In genomic region chr2:219218279-219219112, GRCh38 we compare ENCODE assay signal across 8 cellular contexts. TPM values are rescaled to one million over a fixed set of nuclear protein-coding genes. Genes with fewer than 3 reads are reported as not detected.
DNase-seq lines count a peak whose midpoint lies in the region; ATAC-seq and TF ChIP-seq lines count a peak whose summit lies in the region.

Gene ABCB6, minus strand, starts transcription at chr2:219218958. Its CDS starts 285 bp downstream, at chr2:219218673.

- H3K27ac ChIP-seq in dorsolateral prefrontal cortex (peak within 1 kb of the TSS; percentile 49 to 96 (median 91)), liver (ENCODE audit: low read depth in 1 of 2, low read length in 2 of 2) (peak within 1 kb of the TSS; percentile 85 to 92)

- TF ChIP-seq RAD21 in liver (IDR thresholded peaks at IDR 0.05) = peak in 1 of 2 donors; percentile 1

- DNase-seq in 8988T (peak; percentile 89), NCI-H446 (lab: John Stamatoyannopoulos, UW) (peak; percentile 96 to 98), dorsolateral prefrontal cortex (peak; percentile 94 to 99 (median 98))
- peak; percentile 88 for DNase-seq in activated CD4-positive, alpha-beta memory T cell treated with anti-CD3 and anti-CD28 coated beads, Interleukin-2, amount 10 ng/mL, durations not matched to agents 7 days and 5 days
- DNase-seq in stimulated activated CD4-positive, alpha-beta T cell treated with anti-CD3 and anti-CD28 coated beads, Interleukin-4, amount 100 ng/mL, for 1 hour = peak; percentile 92

- peak within 1 kb of the TSS; percentile 82 for H3K27ac Mint-ChIP-seq in activated CD4-positive, alpha-beta memory T cell treated with anti-CD3 and anti-CD28 coated beads, Interleukin-2, amount 10 ng/mL, durations not matched to agents 7 days and 5 days

- peak within 1 kb of the TSS; percentile 10 to 48 for H3K9ac ChIP-seq in liver (ENCODE audit: low read depth in 1 of 2, low read length in 2 of 2)

- POLR2A ChIA-PET in activated CD4-positive, alpha-beta memory T cell treated with anti-CD3 and anti-CD28 coated beads, Interleukin-2, amount 10 ng/mL, durations not matched to agents 7 days and 5 days (lab: Charles Lee) = interaction anchor here (0.9 to 7.4 kb wide), 12 partner anchors 11 to 76 kb away, joined by 3 to 85 read pairs (median 14); partner anchors contain the start of genes ANKZF1, ATG9A, CNPPD1 and DNAJB2

- H3K4me3 Mint-ChIP-seq in activated CD4-positive, alpha-beta memory T cell treated with anti-CD3 and anti-CD28 coated beads, Interleukin-2, amount 10 ng/mL, durations not matched to agents 7 days and 5 days = peak within 1 kb of the TSS; percentile 85

- H3K9me3 Mint-ChIP-seq in activated CD4-positive, alpha-beta memory T cell treated with anti-CD3 and anti-CD28 coated beads, Interleukin-2, amount 10 ng/mL, durations not matched to agents 7 days and 5 days = no peaks in the 10 kb centered on the region

- H3K4me1 Mint-ChIP-seq in activated CD4-positive, alpha-beta memory T cell treated with anti-CD3 and anti-CD28 coated beads, Interleukin-2, amount 10 ng/mL, durations not matched to agents 7 days and 5 days = peaks cover 39% of the 10 kb centered on the region

- under 1% methylated on average over 73 of the region's 73 CpGs for WGBS in liver

- peaks cover 14 to 43% (median 32%) of the 10 kb centered on the region in 4 donors for H3K36me3 ChIP-seq in liver (ENCODE audit: control insufficient read depth in 4 of 4, insufficient read depth in 3 of 4, low read depth in 1 of 4, low read length in 3 of 4)

- CTCF ChIA-PET in activated CD4-positive, alpha-beta memory T cell treated with anti-CD3 and anti-CD28 coated beads, Interleukin-2, amount 10 ng/mL, durations not matched to agents 7 days and 5 days (lab: Charles Lee) = interaction anchor here (0.6 to 2.8 kb wide), 14 partner anchors 9 to 77 kb away, joined by 3 to 16 read pairs (median 6); partner anchors contain the start of genes CNPPD1, DNAJB2, GLB1L and NHEJ1

- peak; percentile 80 for TF ChIP-seq POLR2A in GM18526 (IDR thresholded peaks at IDR 0.05; ENCODE audit: extremely low read depth, insufficient read length)

- intact Hi-C loops in dorsolateral prefrontal cortex (cut with DNase I) = loop anchor here (1.0 to 5.0 kb wide), 2 partner anchors 11 to 41 kb away; partner anchors contain the start of genes ANKZF1 (in 1 of the 2), ATG9A (in 1 of the 2), CNPPD1 (in 1 of the 2) and RETREG2 (in 1 of the 2)

- no peaks in the 10 kb centered on the region for H3K9me3 ChIP-seq in liver (ENCODE audit: control insufficient read depth in 4 of 4, low read length in 3 of 4)

- TF ChIP-seq CTCF in dorsolateral prefrontal cortex (IDR thresholded peaks at IDR 0.05 in 54 of 56, conservative IDR thresholded peaks at IDR 0.05 in 2 of 56; ENCODE audit: low read depth in 1 of 56, partially characterized antibody in 56 of 56) (peak in 12 of 56 donors; percentile 2 to 55 (median 21)), liver (IDR thresholded peaks at IDR 0.05; ENCODE audit: low read depth, low read length, missing input control) (no peak)

- peaks cover 5 to 27% (median 19%) of the 10 kb centered on the region in 4 donors for H3K4me1 ChIP-seq in liver (ENCODE audit: control insufficient read depth in 4 of 4, insufficient read depth in 4 of 4, low read length in 3 of 4)

- ATAC-seq in HG03066 (IDR thresholded peaks at IDR 0.05; ENCODE audit: low read depth, unreplicated experiment) = peak; percentile 84

- H3K4me3 ChIP-seq in dorsolateral prefrontal cortex (peak within 1 kb of the TSS; percentile 40 to 95 (median 71)), liver (ENCODE audit: low read depth in 1 of 3, low read length in 3 of 3) (peak within 1 kb of the TSS; percentile 51 to 64 (median 52))

- H3K36me3 Mint-ChIP-seq in activated CD4-positive, alpha-beta memory T cell treated with anti-CD3 and anti-CD28 coated beads, Interleukin-2, amount 10 ng/mL, durations not matched to agents 7 days and 5 days (ENCODE audit: low read depth) = peaks cover 64% of the 10 kb centered on the region

- H3K27me3 Mint-ChIP-seq in activated CD4-positive, alpha-beta memory T cell treated with anti-CD3 and anti-CD28 coated beads, Interleukin-2, amount 10 ng/mL, durations not matched to agents 7 days and 5 days = no peaks in the 10 kb centered on the region

- H3K27me3 ChIP-seq in dorsolateral prefrontal cortex (no peaks in the 10 kb centered on the region), liver (ENCODE audit: control insufficient read depth in 4 of 4, insufficient read depth in 4 of 4, low read length in 3 of 4) (no peaks in the 10 kb centered on the region)

TF ChIP-seq in liver, 16 proteins besides CTCF, POLR2A, EP300 and RAD21:
- TF ChIP-seq, protein P1, sequence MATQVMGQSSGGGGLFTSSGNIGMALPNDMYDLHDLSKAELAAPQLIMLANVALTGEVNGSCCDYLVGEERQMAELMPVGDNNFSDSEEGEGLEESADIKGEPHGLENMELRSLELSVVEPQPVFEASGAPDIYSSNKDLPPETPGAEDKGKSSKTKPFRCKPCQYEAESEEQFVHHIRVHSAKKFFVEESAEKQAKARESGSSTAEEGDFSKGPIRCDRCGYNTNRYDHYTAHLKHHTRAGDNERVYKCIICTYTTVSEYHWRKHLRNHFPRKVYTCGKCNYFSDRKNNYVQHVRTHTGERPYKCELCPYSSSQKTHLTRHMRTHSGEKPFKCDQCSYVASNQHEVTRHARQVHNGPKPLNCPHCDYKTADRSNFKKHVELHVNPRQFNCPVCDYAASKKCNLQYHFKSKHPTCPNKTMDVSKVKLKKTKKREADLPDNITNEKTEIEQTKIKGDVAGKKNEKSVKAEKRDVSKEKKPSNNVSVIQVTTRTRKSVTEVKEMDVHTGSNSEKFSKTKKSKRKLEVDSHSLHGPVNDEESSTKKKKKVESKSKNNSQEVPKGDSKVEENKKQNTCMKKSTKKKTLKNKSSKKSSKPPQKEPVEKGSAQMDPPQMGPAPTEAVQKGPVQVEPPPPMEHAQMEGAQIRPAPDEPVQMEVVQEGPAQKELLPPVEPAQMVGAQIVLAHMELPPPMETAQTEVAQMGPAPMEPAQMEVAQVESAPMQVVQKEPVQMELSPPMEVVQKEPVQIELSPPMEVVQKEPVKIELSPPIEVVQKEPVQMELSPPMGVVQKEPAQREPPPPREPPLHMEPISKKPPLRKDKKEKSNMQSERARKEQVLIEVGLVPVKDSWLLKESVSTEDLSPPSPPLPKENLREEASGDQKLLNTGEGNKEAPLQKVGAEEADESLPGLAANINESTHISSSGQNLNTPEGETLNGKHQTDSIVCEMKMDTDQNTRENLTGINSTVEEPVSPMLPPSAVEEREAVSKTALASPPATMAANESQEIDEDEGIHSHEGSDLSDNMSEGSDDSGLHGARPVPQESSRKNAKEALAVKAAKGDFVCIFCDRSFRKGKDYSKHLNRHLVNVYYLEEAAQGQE (IDR thresholded peaks at IDR 0.05) = peak; percentile 50
- TF ChIP-seq FOXA2 (IDR thresholded peaks at IDR 0.05) (no peak), RXRA (IDR thresholded peaks at IDR 0.05) (no peak), EGR1 (IDR thresholded peaks at IDR 0.05; ENCODE audit: low read depth in 2 of 2) (no peak), YY1 (IDR thresholded peaks at IDR 0.05) (no peak), SP1 (IDR thresholded peaks at IDR 0.05) (peak; percentile 70)

RNA-seq across cellular contexts. Expression of gene ABCB6, which starts in this region (rescaled TPM):
- 10 to 100 TPM; 15.2 to 17.9 TPM for total RNA-seq in activated CD4-positive, alpha-beta memory T cell treated with anti-CD3 and anti-CD28 coated beads, Interleukin-2, amount 10 ng/mL, durations not matched to agents 7 days and 5 days
- total RNA-seq in dorsolateral prefrontal cortex (10 to 100 TPM; 25.8 to 68.6 (median 40.0) TPM), liver (10 to 100 TPM; 27.5 to 96.1 TPM)
- 10 to 100 TPM; 19.0 to 68.1 TPM for polyA plus RNA-seq in liver

Comparison
In these comparisons a context has a peak if more than half of its experiments do, and no peak if none do; other contexts are left out.
1. Peak in every context shown above with its lines: DNase-seq, ATAC-seq, H3K4me3 ChIP-seq and H3K27ac ChIP-seq.